In the genomic region with DNA sequence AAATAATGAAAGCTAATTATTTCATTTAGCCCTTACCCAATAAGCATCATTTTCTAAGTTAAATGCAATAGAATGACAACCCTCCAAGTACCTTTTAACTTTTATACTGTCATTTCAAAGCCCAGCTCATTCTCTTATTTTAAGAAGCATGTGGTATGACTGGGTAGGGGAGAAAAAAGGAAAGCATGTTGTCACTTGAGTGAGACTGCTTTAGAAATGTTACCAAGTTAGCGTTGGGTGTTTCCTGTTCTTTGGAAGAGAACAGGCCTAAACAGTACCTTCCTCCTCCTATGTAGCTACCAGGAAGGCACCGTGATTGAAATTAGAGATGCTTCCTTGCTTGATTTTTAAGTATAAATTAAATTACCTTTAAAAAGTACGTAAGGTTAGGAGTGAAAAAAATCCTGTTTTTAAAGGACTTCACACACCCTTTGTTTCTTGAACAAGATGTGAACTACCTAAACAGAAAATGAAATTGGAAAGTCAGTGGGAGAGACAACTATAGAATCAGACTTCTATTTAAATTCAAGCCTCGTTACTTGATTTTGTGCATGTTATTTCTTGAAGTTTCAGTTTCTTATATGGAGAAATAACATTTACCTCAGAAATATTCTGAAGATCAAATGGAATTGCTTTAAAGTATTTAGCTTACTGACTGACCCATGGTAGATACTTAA, we compare ENCODE assay signal across 12 cellular contexts.
DNase-seq lines count a peak whose midpoint lies in the region; ATAC-seq lines count a peak whose summit lies in the region.
"Had no signal": no experiment of that assay in that cellular context is flagged by ENCODE, and none has a peak within 500 bp of the region (broad histone marks: within the 10 kb centered on the region; RNA-seq: fewer than 3 reads in every experiment).

No MANE protein-coding gene starts in this region.

- peak overlapping the region; percentile 66 for H3K27ac Mint-ChIP-seq in activated naive CD4-positive, alpha-beta T cell treated with anti-CD3 and anti-CD28 coated beads, Interleukin-2, amount 50 U/mL, for 24 hours
- peak overlapping the region; percentile 1 for H3K27ac Mint-ChIP-seq in activated naive CD8-positive, alpha-beta T cell treated with anti-CD3 and anti-CD28 coated beads, Interleukin-2, amount 50 U/mL, for 24 hours
- peak overlapping the region; percentile 53 to 89 for H3K27ac Mint-ChIP-seq in stimulated activated naive CD8-positive, alpha-beta T cell treated with anti-CD3 and anti-CD28 coated beads, Interleukin-15, amount 100 ng/mL, for 72 hours

- DNase-seq in activated naive CD4-positive, alpha-beta T cell treated with Interleukin-2 at 50 U/mL for 16 hours, result no peak
- no peak for DNase-seq in activated naive CD8-positive, alpha-beta T cell treated with anti-CD3 and anti-CD28 coated beads, Interleukin-2, amount 50 U/mL, for 24 hours
- no peak for DNase-seq in stimulated activated naive CD8-positive, alpha-beta T cell treated with anti-CD3 and anti-CD28 coated beads, Interleukin-15, amount 100 ng/mL, for 72 hours
- DNase-seq in NCI-H526 (lab: John Stamatoyannopoulos, UW) (no peak), DMS 273 (lab: John Stamatoyannopoulos, UW; ENCODE audit: unreplicated experiment) (no peak)
- DNase-seq: GOT3, MG63, NCI-H2107, posterior cingulate gyrus had no signal

- peak; percentile 43 for ATAC-seq in HG02623 (IDR thresholded peaks at IDR 0.05; ENCODE audit: unreplicated experiment)
- no peak for ATAC-seq in activated naive CD8-positive, alpha-beta T cell treated with anti-CD3 and anti-CD28 coated beads, Interleukin-2, amount 50 U/mL, for 24 hours
- ATAC-seq in stimulated activated naive CD8-positive, alpha-beta T cell treated with anti-CD3 and anti-CD28 coated beads, Interleukin-15, amount 100 ng/mL, for 72 hours, result peak; percentile 63
- no peak for ATAC-seq in HG03045 (IDR thresholded peaks at IDR 0.05; ENCODE audit: unreplicated experiment)

- H3K9me3 Mint-ChIP-seq in activated naive CD4-positive, alpha-beta T cell treated with anti-CD3 and anti-CD28 coated beads, Interleukin-2, amount 50 U/mL, for 24 hours, result no peaks in the 10 kb centered on the region
- no peaks in the 10 kb centered on the region for H3K9me3 Mint-ChIP-seq in activated naive CD8-positive, alpha-beta T cell treated with anti-CD3 and anti-CD28 coated beads, Interleukin-2, amount 50 U/mL, for 24 hours
- H3K9me3 Mint-ChIP-seq in stimulated activated naive CD8-positive, alpha-beta T cell treated with anti-CD3 and anti-CD28 coated beads, Interleukin-15, amount 100 ng/mL, for 72 hours, result no peaks in the 10 kb centered on the region

- peaks cover 32% of the 10 kb centered on the region for H3K36me3 Mint-ChIP-seq in activated naive CD4-positive, alpha-beta T cell treated with anti-CD3 and anti-CD28 coated beads, Interleukin-2, amount 50 U/mL, for 24 hours
- peaks cover 67% of the 10 kb centered on the region for H3K36me3 Mint-ChIP-seq in activated naive CD8-positive, alpha-beta T cell treated with anti-CD3 and anti-CD28 coated beads, Interleukin-2, amount 50 U/mL, for 24 hours (ENCODE audit: low read depth)

- no peaks in the 10 kb centered on the region for H3K27me3 Mint-ChIP-seq in activated naive CD4-positive, alpha-beta T cell treated with anti-CD3 and anti-CD28 coated beads, Interleukin-2, amount 50 U/mL, for 24 hours
- no peaks in the 10 kb centered on the region for H3K27me3 Mint-ChIP-seq in activated naive CD8-positive, alpha-beta T cell treated with anti-CD3 and anti-CD28 coated beads, Interleukin-2, amount 50 U/mL, for 24 hours
- no peaks in the 10 kb centered on the region for H3K27me3 Mint-ChIP-seq in stimulated activated naive CD8-positive, alpha-beta T cell treated with anti-CD3 and anti-CD28 coated beads, Interleukin-15, amount 100 ng/mL, for 72 hours

- H3K4me1 Mint-ChIP-seq in activated naive CD4-positive, alpha-beta T cell treated with anti-CD3 and anti-CD28 coated beads, Interleukin-2, amount 50 U/mL, for 24 hours, result peaks cover 42% of the 10 kb centered on the region
- H3K4me1 Mint-ChIP-seq in activated naive CD8-positive, alpha-beta T cell treated with anti-CD3 and anti-CD28 coated beads, Interleukin-2, amount 50 U/mL, for 24 hours, result peaks cover 18% of the 10 kb centered on the region
- peaks cover 43% of the 10 kb centered on the region for H3K4me1 Mint-ChIP-seq in stimulated activated naive CD8-positive, alpha-beta T cell treated with anti-CD3 and anti-CD28 coated beads, Interleukin-15, amount 100 ng/mL, for 72 hours

- H3K4me3 Mint-ChIP-seq in activated naive CD4-positive, alpha-beta T cell treated with anti-CD3 and anti-CD28 coated beads, Interleukin-2, amount 50 U/mL, for 24 hours, result peak overlapping the region; percentile 15
- H3K4me3 Mint-ChIP-seq in activated naive CD8-positive, alpha-beta T cell treated with anti-CD3 and anti-CD28 coated beads, Interleukin-2, amount 50 U/mL, for 24 hours, result no peak overlapping the region
- H3K4me3 Mint-ChIP-seq in stimulated activated naive CD8-positive, alpha-beta T cell treated with anti-CD3 and anti-CD28 coated beads, Interleukin-15, amount 100 ng/mL, for 72 hours, result no peak overlapping the region

Comparison
In these comparisons a context has a peak if more than half of its experiments do, and no peak if none do; other contexts are left out.
1. H3K27ac Mint-ChIP-seq: peak in every context shown above with its lines; median percentile 71 in stimulated activated naive CD8-positive, alpha-beta T cell treated with anti-CD3 and anti-CD28 coated beads, Interleukin-15, amount 100 ng/mL, for 72 hours; 66 in activated naive CD4-positive, alpha-beta T cell treated with anti-CD3 and anti-CD28 coated beads, Interleukin-2, amount 50 U/mL, for 24 hours; 1 in activated naive CD8-positive, alpha-beta T cell treated with anti-CD3 and anti-CD28 coated beads, Interleukin-2, amount 50 U/mL, for 24 hours.
2. ATAC-seq: peak in HG02623 (single experiment) and stimulated activated naive CD8-positive, alpha-beta T cell treated with anti-CD3 and anti-CD28 coated beads, Interleukin-15, amount 100 ng/mL, for 72 hours (single experiment); none in activated naive CD8-positive, alpha-beta T cell treated with anti-CD3 and anti-CD28 coated beads, Interleukin-2, amount 50 U/mL, for 24 hours (single experiment) and HG03045 (single experiment).